In the genomic region with DNA sequence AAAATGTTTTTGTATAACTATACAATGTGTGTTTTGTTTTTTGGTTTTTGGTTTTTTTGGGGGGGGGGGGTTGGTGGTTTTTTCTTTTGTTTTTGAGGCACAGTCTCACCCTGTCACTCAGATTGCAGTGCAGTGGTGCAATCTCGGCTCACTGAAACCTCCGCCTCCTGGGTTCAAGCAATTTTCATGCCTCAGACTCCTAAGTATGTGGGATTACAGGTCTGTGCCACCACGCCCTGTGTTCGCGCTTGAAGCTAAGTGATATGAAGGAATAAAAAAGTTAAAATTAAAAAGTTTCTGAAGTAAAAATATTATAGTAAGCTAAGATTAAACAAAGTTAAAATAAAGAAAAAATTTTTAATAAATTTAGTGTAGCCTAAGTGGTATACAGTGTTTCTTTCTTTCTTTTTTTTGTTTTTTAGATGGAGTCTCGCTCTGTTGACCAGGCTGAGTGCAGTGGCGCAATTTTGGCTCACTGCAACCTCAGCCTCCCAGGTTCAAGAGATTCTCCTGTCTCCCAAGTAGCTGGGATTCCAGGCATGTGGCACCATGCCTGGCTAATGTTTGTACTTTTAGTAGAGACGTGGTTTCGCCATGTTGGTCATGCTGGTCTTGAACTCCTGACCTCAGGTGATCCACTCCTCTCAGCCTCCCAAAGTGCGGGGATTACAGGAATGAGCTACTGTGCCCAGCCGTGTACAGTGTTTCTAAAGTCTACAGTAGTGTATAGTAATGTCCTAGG, we compare ENCODE assay signal across 38 cellular contexts. TPM values are rescaled to one million over a fixed set of nuclear protein-coding genes. Genes with fewer than 3 reads are reported as not detected.
"Had no signal": no experiment of that assay in that cellular context is flagged by ENCODE, and none has a peak within 500 bp of the region (broad histone marks: within the 10 kb centered on the region; RNA-seq: fewer than 3 reads in every experiment).

No MANE protein-coding gene starts in this region.

- H3K27ac ChIP-seq: KMS-11 had no signal

- H3K4me3 ChIP-seq: MG63 had no signal

- H3K9ac ChIP-seq: KMS-11 had no signal

- DNase-seq: Kasumi-1, MG63, MM.1S, MV-4-11, NCI-H1048, NCI-H1092, NCI-H1092 treated with DMSO at 0.1 percent for 48 hours, NCI-H1105, NCI-H1105 treated with DMSO at 0.1 percent for 48 hours, NCI-H1417, NCI-H1417 treated with DMSO at 0.1 percent for 48 hours, NCI-H1436, NCI-H1436 treated with DMSO at 0.1 percent for 48 hours, NCI-H146, NCI-H1694, NCI-H1694 treated with DMSO at 0.1 percent for 48 hours, NCI-H187, NCI-H187 treated with DMSO at 0.1 percent for 48 hours, NCI-H1930, NCI-H2029, NCI-H2029 treated with DMSO at 0.1 percent for 48 hours, NCI-H2081, NCI-H2081 treated with DMSO at 0.1 percent for 48 hours, NCI-H2107, NCI-H2171, NCI-H2171 treated with DMSO at 0.1 percent for 48 hours, NCI-H2227 treated with DMSO at 0.1 percent for 48 hours, NCI-H226, NCI-H345, NCI-H446, NCI-H446 treated with DMSO at 0.1 percent for 48 hours, NCI-H510A, NCI-H510A treated with DMSO at 0.1 percent for 48 hours had no signal

- H3K9me3 ChIP-seq: MG63 had no signal

- H3K4me2 ChIP-seq: KMS-11 had no signal

- H3K36me3 ChIP-seq: MG63 had no signal

RNA-seq across cellular contexts. Expression of a gene that starts 53.9 kb away (rescaled TPM):
- total RNA-seq: LHCN-M2, M059J, MCF 10A, NCI-H460 had no signal

RNA-seq across cellular contexts. Expression of a gene that starts 57.5 kb away (rescaled TPM):
- total RNA-seq: LHCN-M2, M059J, MCF 10A, NCI-H460 had no signal
